In the genomic region with DNA sequence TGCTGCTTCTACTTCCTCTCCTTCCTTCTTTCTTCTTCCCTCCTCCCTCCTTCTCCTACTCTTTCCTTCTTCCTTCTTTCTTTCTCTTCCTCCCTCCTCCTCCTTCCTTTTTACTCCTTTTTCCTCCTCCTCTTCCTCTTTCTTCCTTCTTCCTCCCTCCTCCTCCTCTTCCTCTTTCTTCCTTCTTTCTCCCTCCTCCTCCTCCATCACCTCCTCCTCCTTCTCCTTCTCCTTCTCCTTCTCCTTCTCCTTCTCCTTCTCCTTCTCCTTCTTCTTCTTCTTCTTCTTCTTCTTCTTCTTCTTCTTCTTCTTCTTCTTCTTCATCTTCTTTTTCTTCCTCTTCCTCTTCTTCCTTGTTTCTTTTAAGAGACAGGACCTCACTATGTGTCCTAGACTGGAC, we compare ENCODE assay signal across 11 cellular contexts.
"Had no signal": no experiment of that assay in that cellular context is flagged by ENCODE, and none has a peak within 500 bp of the region (broad histone marks: within the 10 kb centered on the region; RNA-seq: fewer than 3 reads in every experiment).

No MANE protein-coding gene starts in this region.

- FAIRE-seq: H1, H54 had no signal

- H3K9ac ChIP-seq: GM23248 had no signal

- H3K4me2 ChIP-seq: GM23338 had no signal

- H3K9me3 ChIP-seq: HAP-1 had no signal

- H3K4me1 ChIP-seq: HAP-1 had no signal

- H2AFZ ChIP-seq: GM23248, GM23338 had no signal

- H3K4me3 ChIP-seq: GM23248, GM23338, HAP-1 had no signal

- H3K36me3 ChIP-seq: HAP-1 had no signal

- ATAC-seq: GM23338, HCT116 had no signal

- DNase-seq: GOT3, H7, H9, HCEC 1CT, HFFc6 had no signal
